Comparison of ENCODE assay signal across 9 cellular contexts in the genomic region with DNA sequence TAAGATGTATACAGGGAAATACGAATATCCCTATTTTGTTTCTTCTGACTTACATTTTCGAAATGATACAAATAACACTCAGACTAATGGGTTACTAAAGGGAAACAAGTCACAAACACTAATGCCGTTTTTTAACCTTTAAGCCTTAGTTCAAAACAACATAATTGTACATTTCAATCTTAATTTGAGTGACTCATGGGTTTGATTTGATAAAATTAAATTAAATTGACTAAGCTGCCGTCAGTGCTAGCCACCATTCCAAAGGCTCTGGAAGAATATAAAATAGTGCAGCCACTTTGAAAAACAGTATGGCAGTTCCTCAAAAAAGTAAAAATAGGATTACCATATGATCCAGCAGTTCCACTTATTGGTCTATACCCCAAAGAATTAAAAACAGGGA.
"Had no signal": no experiment of that assay in that cellular context is flagged by ENCODE, and none has a peak within 500 bp of the region (broad histone marks: within the 10 kb centered on the region; RNA-seq: fewer than 3 reads in every experiment).

No MANE protein-coding gene starts in this region.

- H3K4me3 ChIP-seq: GM23248, GM23338, HAP-1 had no signal

- DNase-seq: GM23248, GOT3, H7, H9, HCEC 1CT, HFFc6 had no signal

- H3K27ac ChIP-seq: GM23248 had no signal

- H3K9me3 ChIP-seq: HAP-1 had no signal

- H3K4me2 ChIP-seq: GM23338 had no signal

- H3K36me3 ChIP-seq: HAP-1 had no signal

- H2AFZ ChIP-seq: GM23248, GM23338 had no signal

- ATAC-seq: GM23338, HCT116 had no signal

- H3K9ac ChIP-seq: GM23248 had no signal

- H3K4me1 ChIP-seq: HAP-1 had no signal
